Comparison of ENCODE assay signal across 8 cellular contexts in the genomic region with DNA sequence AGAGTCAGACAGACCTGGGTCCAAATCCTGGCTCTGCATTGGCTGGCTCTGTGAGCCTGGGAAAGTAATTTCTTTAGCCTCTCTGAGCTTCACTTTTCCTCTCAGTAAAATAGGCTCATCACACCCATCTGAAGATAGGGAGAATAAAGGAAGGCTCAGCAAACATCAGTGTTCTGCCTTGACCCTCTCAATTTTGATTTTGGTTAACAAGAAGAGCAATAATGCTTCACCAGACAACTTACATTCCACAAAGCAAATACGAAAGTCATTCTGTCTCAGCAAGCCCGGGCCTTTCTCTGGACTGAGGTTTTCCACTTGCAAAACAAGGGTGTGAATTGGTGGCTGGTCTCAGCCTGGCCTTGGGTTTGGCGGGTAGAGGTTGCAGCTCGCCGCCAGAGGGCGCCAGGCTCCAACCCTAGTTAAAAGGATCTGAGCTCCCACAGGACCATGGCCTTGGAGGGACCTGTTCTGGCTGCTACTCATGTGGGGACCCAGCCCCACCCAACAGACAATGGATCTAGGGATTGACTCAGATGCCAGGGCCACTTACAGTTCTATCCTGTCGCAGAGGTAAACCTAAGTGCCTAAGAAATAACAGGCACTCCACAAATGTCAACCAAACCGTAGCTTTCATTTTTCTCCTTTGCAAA. TPM values are rescaled to one million over a fixed set of nuclear protein-coding genes. Genes with fewer than 3 reads are reported as not detected.
DNase-seq lines count a peak whose midpoint lies in the region; ATAC-seq and TF ChIP-seq lines count a peak whose summit lies in the region.

No MANE protein-coding gene starts in this region.

- no TSS peak for BruUV-seq in IMR-90 (replicated peaks; lab: Mats Ljungman, UMichigan)
- BruUV-seq in PC-3 (replicated peaks; lab: Mats Ljungman, UMichigan) = no TSS peak

- ATAC-seq in IMR-90 (ENCODE audit: low read depth) (peak; percentile 93), PC-3 (peak; percentile 97), esophagus mucosa (peak; percentile 86), HG03469 (IDR thresholded peaks at IDR 0.05; ENCODE audit: unreplicated experiment) (no peak)
- ATAC-seq in naive thymus-derived CD4-positive, alpha-beta T cell = peak; percentile 86

- DNase-seq in IMR-90 (peak; percentile 68), PC-3 (peak; percentile 87), activated T-cell treated with anti-CD3 and anti-CD28 coated beads for 4 hours (peak; percentile 72)
- DNase-seq in naive thymus-derived CD4-positive, alpha-beta T cell = peak; percentile 49 to 80 (median 70)
- DNase-seq in stimulated activated CD8-positive, alpha-beta memory T cell treated with anti-CD3 and anti-CD28 coated beads, Interleukin-7, amount 100 ng/mL, for 48 hours (ENCODE audit: extremely low read depth in 1 of 2, low read depth in 1 of 2) = peak; percentile 49 to 66

- H3K56ac ChIP-seq in IMR-90 (ENCODE audit: extremely low read depth, insufficient read depth, low read length) = no peak overlapping the region

- H3K27ac ChIP-seq in DOHH2 (ENCODE audit: low read depth, low read length) = no peak overlapping the region
- H3K27ac ChIP-seq in IMR-90 (ENCODE audit: insufficient read depth, low read length) = no peak overlapping the region
- no peak overlapping the region for H3K27ac ChIP-seq in PC-3 (ENCODE audit: low read length)
- no peak overlapping the region for H3K27ac ChIP-seq in naive thymus-derived CD4-positive, alpha-beta T cell (ENCODE audit: low read depth, low read length)

- H3F3A ChIP-seq in DOHH2 (ENCODE audit: control insufficient read depth, insufficient read depth) (no peaks in the 10 kb centered on the region), PC-3 (ENCODE audit: low read length, unreplicated experiment) (no peaks in the 10 kb centered on the region)

- H3K4me3 ChIP-seq in DOHH2 (ENCODE audit: low read length) (no peak overlapping the region), IMR-90 (ENCODE audit: insufficient read depth, low read depth, low read length) (no peak overlapping the region), PC-3 (ENCODE audit: low read length) (no peak overlapping the region)
- no peak overlapping the region for H3K4me3 ChIP-seq in naive thymus-derived CD4-positive, alpha-beta T cell (ENCODE audit: low read length)

- H3K14ac ChIP-seq in IMR-90 (replicated peaks; ENCODE audit: low read depth, low read length) = no peak overlapping the region

- no peak for TF ChIP-seq POLR2A in IMR-90 (IDR thresholded peaks at IDR 0.05; ENCODE audit: low read depth, low read length)

- no peak overlapping the region for H3K18ac ChIP-seq in IMR-90 (ENCODE audit: low read depth, low read length)

- H3K9me3 ChIP-seq in DOHH2 (ENCODE audit: control insufficient read depth, insufficient read depth, low read length) = no peaks in the 10 kb centered on the region
- H3K9me3 ChIP-seq in IMR-90 (ENCODE audit: control insufficient read depth, insufficient read depth, low read length) = no peaks in the 10 kb centered on the region
- H3K9me3 ChIP-seq in PC-3 (ENCODE audit: low read length) = no peaks in the 10 kb centered on the region
- no peaks in the 10 kb centered on the region for H3K9me3 ChIP-seq in naive thymus-derived CD4-positive, alpha-beta T cell (ENCODE audit: control insufficient read depth in 2 of 3, low read length in 3 of 3)

- H3K27me3 Mint-ChIP-seq in naive thymus-derived CD4-positive, alpha-beta T cell = peaks cover 0 to 13% (median 6%) of the 10 kb centered on the region in 5 donors

- CTCF ChIA-PET in IMR-90 (lab: Yijun Ruan, JAX) = interaction anchor here (0.7 to 2.5 kb wide), 14 partner anchors 11 to 816 kb away, joined by 3 to 11 read pairs (median 4); partner anchors contain the start of gene PYY
- CTCF ChIA-PET in PC-3 (lab: Charles Lee) = interaction anchor here (0.5 to 1.9 kb wide), 21 partner anchors 10 to 332 kb away, joined by 3 to 11 read pairs (median 7); no protein-coding TSS in a partner anchor
- CTCF ChIA-PET in naive thymus-derived CD4-positive, alpha-beta T cell (lab: Charles Lee) = interaction anchor here (0.6 to 2.8 kb wide), 18 partner anchors 11 to 409 kb away, joined by 3 to 59 read pairs (median 4); partner anchors contain the start of gene MPP2

- H2BK20ac ChIP-seq in IMR-90 (ENCODE audit: low read depth, low read length) = no peak overlapping the region

- H2AFZ ChIP-seq in IMR-90 (replicated peaks; ENCODE audit: low read length, poor library complexity) (no peak overlapping the region), PC-3 (ENCODE audit: low read length) (no peak overlapping the region)

- no peaks in the 10 kb centered on the region for H3K36me3 Mint-ChIP-seq in naive thymus-derived CD4-positive, alpha-beta T cell

- intact Hi-C loops in IMR-90 (cut with micrococcal nuclease) = loop anchor here (1.0 to 5.0 kb wide), 5 partner anchors 51 to 225 kb away; no protein-coding TSS in a partner anchor
- intact Hi-C loops in PC-3 (cut with micrococcal nuclease) = loop anchor here (1.0 kb wide), 2 partner anchors 51 to 97 kb away; no protein-coding TSS in a partner anchor
- intact Hi-C loops in naive thymus-derived CD4-positive, alpha-beta T cell (cut with micrococcal nuclease) = loop anchor here (1.0 to 5.0 kb wide), 8 partner anchors 27 to 406 kb away; partner anchors contain the start of gene HDAC5 (in 1 of the 2)

- no peak overlapping the region for H4K91ac ChIP-seq in IMR-90 (ENCODE audit: insufficient read depth, low read depth, low read length)

- peak; percentile 95 for TF ChIP-seq CTCF in DOHH2 (IDR thresholded peaks at IDR 0.05; ENCODE audit: low read depth, low read length, poor library complexity, severe bottlenecking)
- TF ChIP-seq CTCF in IMR-90 (conservative IDR thresholded peaks at IDR 0.05; ENCODE audit: low read depth, low read length) = peak; percentile 89
- TF ChIP-seq CTCF in PC-3 (conservative IDR thresholded peaks at IDR 0.05; ENCODE audit: low read depth, low read length) = peak; percentile 99

- H2BK15ac ChIP-seq in IMR-90 (ENCODE audit: low read depth, low read length) = no peak overlapping the region

- no CpG with 5 or more reads among the region's 8 CpGs for WGBS in IMR-90 (ENCODE audit: extremely low coverage in 2 of 2, insufficient read length in 1 of 2), 2 experiments

- no peak overlapping the region for H4K8ac ChIP-seq in IMR-90 (ENCODE audit: low read depth in 2 of 2, low read length in 2 of 2)

- H2BK5ac ChIP-seq in IMR-90 (ENCODE audit: low read depth, low read length, poor library complexity, severe bottlenecking) = no peak overlapping the region

- in situ Hi-C loops in IMR-90 (cut with MboI; ENCODE audit: low sequenced_read_pairs) = loop anchor here (5.0 to 10.0 kb wide), 2 partner anchors 58 to 221 kb away; partner anchors contain the start of gene NAGS

- H3K9me2 ChIP-seq in DOHH2 (replicated peaks; ENCODE audit: control insufficient read depth, low read length) = no peaks in the 10 kb centered on the region
- no peaks in the 10 kb centered on the region for H3K9me2 ChIP-seq in PC-3 (replicated peaks; ENCODE audit: low read length)

- H3K27ac Mint-ChIP-seq in naive thymus-derived CD4-positive, alpha-beta T cell = peak overlapping the region in 2 of 9 donors; percentile 9 to 26

- no peaks in the 10 kb centered on the region for H4K20me1 ChIP-seq in DOHH2 (ENCODE audit: control insufficient read depth, insufficient read depth, low read depth, low read length)
- H4K20me1 ChIP-seq in IMR-90 (ENCODE audit: insufficient read depth, low read length) = no peaks in the 10 kb centered on the region; the same call in 1 of the 2 replicates
- H4K20me1 ChIP-seq in PC-3 (ENCODE audit: low read length) = no peaks in the 10 kb centered on the region

- no peak overlapping the region for H3K23ac ChIP-seq in IMR-90 (ENCODE audit: low read depth, low read length)

- H3K27me3 ChIP-seq in DOHH2 (ENCODE audit: control insufficient read depth, low read length) (peaks cover 9% of the 10 kb centered on the region), IMR-90 (ENCODE audit: control insufficient read depth, insufficient read depth, low read length) (peaks cover 22% of the 10 kb centered on the region), PC-3 (ENCODE audit: low read length) (no peaks in the 10 kb centered on the region)
- H3K27me3 ChIP-seq in naive thymus-derived CD4-positive, alpha-beta T cell (ENCODE audit: control insufficient read depth in 2 of 2, insufficient read depth in 2 of 2, low read length in 2 of 2) = no peaks in the 10 kb centered on the region

- H2BK120ac ChIP-seq in IMR-90 (ENCODE audit: low read depth, low read length) = no peak overlapping the region

- POLR2A ChIA-PET in IMR-90 (lab: Charles Lee; ENCODE audit: unreplicated experiment) (no interaction called here), PC-3 (lab: Charles Lee; ENCODE audit: unreplicated experiment) (interaction anchor here (0.6 kb wide), 1 partner anchor 410 kb away, joined by 4 read pairs; no protein-coding TSS in a partner anchor)
- POLR2A ChIA-PET in naive thymus-derived CD4-positive, alpha-beta T cell (lab: Charles Lee) = interaction anchor here (1.1 to 2.0 kb wide), 2 partner anchors 36 to 100 kb away, joined by 5 to 10 read pairs; partner anchors contain the start of gene MPP2

- dilution Hi-C loops in IMR-90 (cut with HindIII; ENCODE audit: low sequenced_read_pairs, unreplicated experiment) = no loop called here

- H3K9me1 ChIP-seq in IMR-90 (ENCODE audit: insufficient read depth, low read length) = no peaks in the 10 kb centered on the region

- H3K9ac ChIP-seq in IMR-90 (ENCODE audit: low read depth, low read length) (no peak overlapping the region), PC-3 (ENCODE audit: low read length) (no peak overlapping the region)

- H3K4me1 ChIP-seq in DOHH2 (ENCODE audit: control insufficient read depth, low read length) (no peaks in the 10 kb centered on the region), IMR-90 (ENCODE audit: control insufficient read depth, insufficient read depth, low read length) (no peaks in the 10 kb centered on the region), PC-3 (ENCODE audit: insufficient read depth, low read length) (no peaks in the 10 kb centered on the region)
- H3K4me1 ChIP-seq in naive thymus-derived CD4-positive, alpha-beta T cell (ENCODE audit: control insufficient read depth in 2 of 2, insufficient read depth in 2 of 2, low read length in 2 of 2) = no peaks in the 10 kb centered on the region

- H3K4me1 Mint-ChIP-seq in naive thymus-derived CD4-positive, alpha-beta T cell = peaks cover 0 to 9% (median 5%) of the 10 kb centered on the region in 7 donors

- H3K79me1 ChIP-seq in IMR-90 (ENCODE audit: low read depth in 1 of 2, low read length in 2 of 2) = no peaks in the 10 kb centered on the region

- H3K4me3 Mint-ChIP-seq in naive thymus-derived CD4-positive, alpha-beta T cell = no peak overlapping the region

- H3K36me3 ChIP-seq in DOHH2 (ENCODE audit: control insufficient read depth, low read length) (no peaks in the 10 kb centered on the region), IMR-90 (ENCODE audit: control insufficient read depth, insufficient read depth, low read length) (no peaks in the 10 kb centered on the region), PC-3 (ENCODE audit: low read depth, low read length) (no peaks in the 10 kb centered on the region)
- H3K36me3 ChIP-seq in naive thymus-derived CD4-positive, alpha-beta T cell (ENCODE audit: control insufficient read depth in 2 of 3, insufficient read depth in 3 of 3, low read length in 3 of 3) = no peaks in the 10 kb centered on the region

- H3K79me2 ChIP-seq in DOHH2 (ENCODE audit: control insufficient read depth, low read length) (no peaks in the 10 kb centered on the region), PC-3 (ENCODE audit: low read length) (no peaks in the 10 kb centered on the region)

- no peak overlapping the region for H2AK9ac ChIP-seq in IMR-90 (replicated peaks; ENCODE audit: low read depth, low read length, poor library complexity)

- no peaks in the 10 kb centered on the region for H3K9me3 Mint-ChIP-seq in naive thymus-derived CD4-positive, alpha-beta T cell

- TF ChIP-seq RAD21 in IMR-90 (IDR thresholded peaks at IDR 0.05; ENCODE audit: low read length) = peak; percentile 87

- H2AK5ac ChIP-seq in IMR-90 (ENCODE audit: low read depth, low read length) = no peak overlapping the region

- no peak overlapping the region for H3K4me2 ChIP-seq in DOHH2 (ENCODE audit: low read length)
- no peak overlapping the region for H3K4me2 ChIP-seq in IMR-90 (ENCODE audit: low read depth, low read length)
- H3K4me2 ChIP-seq in PC-3 (ENCODE audit: low read length) = no peak overlapping the region

- H3K4ac ChIP-seq in IMR-90 (ENCODE audit: low read depth, low read length) = no peak overlapping the region

- H4K5ac ChIP-seq in IMR-90 (ENCODE audit: low read depth, low read length) = no peak overlapping the region

RNA-seq across cellular contexts. Expression of gene PPY, which starts 1.6 kb away (rescaled TPM):
- total RNA-seq in IMR-90 (2012; rRNA removed) (not detected in 2 replicates), PC-3 (2014; rRNA removed) (not detected in 2 replicates), esophagus mucosa (not detected)
- polyA plus RNA-seq in IMR-90 (2012; rRNA removed) = not detected in 2 replicates
- polyA plus RNA-seq in IMR-90 (2012; cell fraction: cytosol; rRNA removed) = not detected in 2 replicates
- polyA plus RNA-seq in IMR-90 (2012; cell fraction: nucleus; rRNA removed; ENCODE audit: low replicate concordance) = not detected in 2 replicates
- not detected for total RNA-seq in naive thymus-derived CD4-positive, alpha-beta T cell
- polyA plus RNA-seq in naive thymus-derived CD4-positive, alpha-beta T cell = not detected

RNA-seq across cellular contexts. Expression of gene PYY, which starts 9.8 kb away (rescaled TPM):
- total RNA-seq in IMR-90 (2012; rRNA removed) = not detected in 2 replicates
- polyA plus RNA-seq in IMR-90 (2012; rRNA removed) = not detected in 2 replicates
- polyA plus RNA-seq in IMR-90 (2012; cell fraction: cytosol; rRNA removed) = 0.04 and 0.26 TPM in 2 replicates
- 0.29 TPM in 1 of 2 replicates, not detected in the other for polyA plus RNA-seq in IMR-90 (2012; cell fraction: nucleus; rRNA removed; ENCODE audit: low replicate concordance)
- total RNA-seq in PC-3 (2014; rRNA removed) = not detected in 2 replicates
- not detected for total RNA-seq in esophagus mucosa
- not detected for total RNA-seq in naive thymus-derived CD4-positive, alpha-beta T cell
- polyA plus RNA-seq in naive thymus-derived CD4-positive, alpha-beta T cell = not detected

RNA-seq across cellular contexts. Expression of gene MPP2, which starts 36.6 kb away (rescaled TPM):
- total RNA-seq in IMR-90 (2012; rRNA removed) = 1.9 and 3.2 TPM in 2 replicates
- 3.8 TPM in 2 replicates for polyA plus RNA-seq in IMR-90 (2012; rRNA removed)
- 2.2 and 3.5 TPM in 2 replicates for polyA plus RNA-seq in IMR-90 (2012; cell fraction: cytosol; rRNA removed)
- polyA plus RNA-seq in IMR-90 (2012; cell fraction: nucleus; rRNA removed; ENCODE audit: low replicate concordance) = 4.6 and 7.8 TPM in 2 replicates
- total RNA-seq in PC-3 (2014; rRNA removed) = 7.7 and 8.2 TPM in 2 replicates
- total RNA-seq in esophagus mucosa = 0.32 TPM
- 1 to 10 TPM in 4 of 5 experiments, under 1 TPM in 1; 0.24 to 9.3 (median 3.7) TPM for total RNA-seq in naive thymus-derived CD4-positive, alpha-beta T cell
- 1 to 10 TPM; 1.3 to 2.2 TPM for polyA plus RNA-seq in naive thymus-derived CD4-positive, alpha-beta T cell
